Comparison of ENCODE assay signal across 8 cellular contexts in genomic region chr18:77132369-77133050, GRCh38. TPM values are rescaled to one million over a fixed set of nuclear protein-coding genes. Genes with fewer than 3 reads are reported as not detected.
A peak's percentile ranks its signal among the peaks of the same experiment; 100 is the strongest.
DNase-seq lines count a peak whose midpoint lies in the region; ATAC-seq lines count a peak whose summit lies in the region.

MBP (minus strand) TSS chr18:77132783; CDS start chr18:77105261, 27,522 bp downstream.

- DNase-seq in DMS79 treated with DMSO at 0.1 percent for 48 hours (lab: John Stamatoyannopoulos, UW) (peak; percentile 29), KBM-7 (peak; percentile 51), T-helper 22 cell (ENCODE audit: low read depth) (peak; percentile 59), T47D (ENCODE audit: low read depth in 1 of 2, low spot score in 1 of 2) (peak; percentile 30 to 61), kidney tubule cell (ENCODE audit: low spot score) (peak; percentile 76), occipital lobe (lab: John Stamatoyannopoulos, UW) (no peak)
- peak; percentile 61 to 72 for DNase-seq in stimulated activated CD4-positive, alpha-beta T cell treated with anti-CD3 and anti-CD28 coated beads, Interleukin-4, amount 100 ng/mL, for 4 hours

- ATAC-seq in GM21528 (IDR thresholded peaks at IDR 0.05; ENCODE audit: low FRiP score, unreplicated experiment) = peak; percentile 67

- in situ Hi-C loops in KBM-7 (cut with MboI; ENCODE audit: low pct_unique_long_range_greater_than_20kb, low sequenced_read_pairs) (no loop called here), T47D (cut with HindIII; ENCODE audit: low pct_unique_long_range_greater_than_20kb, low sequenced_read_pairs) (no loop called here)

RNA-seq across cellular contexts. Expression of gene MBP, which starts in this region (rescaled TPM):
- 5.8 TPM for total RNA-seq in occipital lobe
